19 cellular contexts compared by ENCODE assay signal in genomic region chr15:78037779-78038305, GRCh38. TPM values are rescaled to one million over a fixed set of nuclear protein-coding genes. Genes with fewer than 3 reads are reported as not detected.
A peak's percentile ranks its signal among the peaks of the same experiment; 100 is the strongest.
DNase-seq lines count a peak whose midpoint lies in the region; ATAC-seq, FAIRE-seq and TF ChIP-seq lines count a peak whose summit lies in the region.
"Had no signal": no experiment of that assay in that cellular context is flagged by ENCODE, and none has a peak within 500 bp of the region (broad histone marks: within the 10 kb centered on the region; RNA-seq: fewer than 3 reads in every experiment).

No MANE protein-coding gene starts in this region.

- H3K79me2 ChIP-seq in HepG2 (ENCODE audit: insufficient read depth, low read length) = no peaks in the 10 kb centered on the region

- intact Hi-C loops in HepG2 (cut with micrococcal nuclease; ENCODE audit: unreplicated experiment) = no loop called here
- intact Hi-C loops in natural killer cell (cut with micrococcal nuclease) = no loop called here

- no peak for TF ChIP-seq POLR2A in HepG2 (IDR thresholded peaks at IDR 0.05; ENCODE audit: insufficient read depth in 1 of 2, low read depth in 2 of 2, low read length in 2 of 2)

- FAIRE-seq in HepG2 (lab: Jason Lieb, UNC) = no peak
- FAIRE-seq: pancreas had no signal

- POLR2A ChIA-PET in HepG2 (lab: Yijun Ruan, JAX) = no interaction called here

- peak overlapping the region; percentile 24 to 29 for H3K27ac ChIP-seq in liver (ENCODE audit: low read depth in 1 of 2, low read length in 2 of 2)
- no peak overlapping the region for H3K27ac ChIP-seq in HepG2 (ENCODE audit: extremely low read length, insufficient read depth, low read length)
- H3K27ac ChIP-seq: pancreas, tibial artery had no signal

- H3K4me3 ChIP-seq in liver (ENCODE audit: low read depth in 1 of 3, low read length in 3 of 3) (no peak overlapping the region), HepG2 (replicated peaks in 1 of 3; ENCODE audit: insufficient read depth in 1 of 3, low read depth in 2 of 3, low read length in 3 of 3) (no peak overlapping the region)
- H3K4me3 ChIP-seq: pancreas, tibial artery had no signal

- H3K36me3 ChIP-seq in liver (ENCODE audit: control insufficient read depth in 4 of 4, insufficient read depth in 3 of 4, low read depth in 1 of 4, low read length in 3 of 4) = peaks cover 0 to 17% (median 4%) of the 10 kb centered on the region in 4 donors
- H3K36me3 ChIP-seq in HepG2 (replicated peaks in 1 of 2; ENCODE audit: control insufficient read depth in 1 of 2, insufficient read depth in 2 of 2, low read length in 2 of 2) = peaks cover 0 to 7% of the 10 kb centered on the region in 2 experiments; a peak in 1 of 5 replicates

- H3K4me1 ChIP-seq in liver (ENCODE audit: control insufficient read depth in 4 of 4, insufficient read depth in 4 of 4, low read length in 3 of 4) (peaks cover 10 to 49% (median 36%) of the 10 kb centered on the region in 4 donors), HepG2 (ENCODE audit: insufficient read depth, low read length) (peaks cover 45% of the 10 kb centered on the region)

- WGBS in liver = 64% methylated on average over 4 of the region's 4 CpGs
- 77% methylated on average over 3 of the region's 4 CpGs for WGBS in HepG2 (ENCODE audit: low lambda C conversion rate)

- peak overlapping the region; percentile 78 for H3K27ac Mint-ChIP-seq in activated T-helper 17 cell treated with anti-CD3 and anti-CD28 coated beads, Interleukin-2, amount 50 U/mL, for 72 hours
- peak overlapping the region; percentile 75 to 96 for H3K27ac Mint-ChIP-seq in natural killer cell

- TF ChIP-seq EP300 in HepG2 (IDR thresholded peaks at IDR 0.05; ENCODE audit: low read depth in 2 of 2, low read length in 2 of 2) (no peak), HepG2 (CRISPR knock-in tag; IDR thresholded peaks at IDR 0.05; ENCODE audit: borderline replicate concordance) (no peak)

- no peak overlapping the region for H2AFZ ChIP-seq in HepG2 (ENCODE audit: low read length)

- H4K20me1 ChIP-seq in HepG2 (ENCODE audit: insufficient read depth, low read length) = no peaks in the 10 kb centered on the region

- TF ChIP-seq CTCF in liver (IDR thresholded peaks at IDR 0.05; ENCODE audit: low read depth, low read length, missing input control) (no peak), HepG2 (CRISPR knock-in tag; IDR thresholded peaks at IDR 0.05) (no peak), natural killer cell (IDR thresholded peaks at IDR 0.05) (no peak)

- no peak overlapping the region for H3K4me2 ChIP-seq in HepG2 (ENCODE audit: low read depth, low read length)

- peaks cover 52% of the 10 kb centered on the region for H3K36me3 Mint-ChIP-seq in activated T-helper 17 cell treated with anti-CD3 and anti-CD28 coated beads, Interleukin-2, amount 50 U/mL, for 72 hours (ENCODE audit: low read depth)
- no peaks in the 10 kb centered on the region for H3K36me3 Mint-ChIP-seq in natural killer cell

- H3K4me3 Mint-ChIP-seq in activated T-helper 17 cell treated with anti-CD3 and anti-CD28 coated beads, Interleukin-2, amount 50 U/mL, for 72 hours = peak overlapping the region; percentile 76
- no peak overlapping the region for H3K4me3 Mint-ChIP-seq in natural killer cell
- H3K4me3 Mint-ChIP-seq: IgD-negative memory B cell had no signal

- DNase-seq in HepG2 (ENCODE audit: low spot score) = no peak
- no peak for DNase-seq in natural killer cell
- DNase-seq in GM19238 (ENCODE audit: insufficient read length, low spot score) = no peak
- no peak for DNase-seq in GDM1 (lab: John Stamatoyannopoulos, UW)
- no peak for DNase-seq in activated CD4-positive, CD25-positive, alpha-beta regulatory T cell treated with anti-CD3 and anti-CD28 coated beads, Interleukin-2, amount 50 U/mL, for 72 hours
- DNase-seq: activated CD4-positive, alpha-beta T cell treated with anti-CD3 and anti-CD28 coated beads, Interleukin-2, amount 50 U/mL, for 48 hours; AML-193; amygdala; mesenchymal stem cell; NCI-H146; NCI-H524 treated with DMSO at 0.1 percent for 48 hours; pancreas; stimulated activated CD4-positive, alpha-beta T cell treated with anti-CD3 and anti-CD28 coated beads, Interleukin-12 subunit alpha, Interleukin-12 subunit beta, amount 100 ng/mL, for 4 hours; tibial artery had no signal

- no peak overlapping the region for H3K9ac ChIP-seq in liver (ENCODE audit: low read depth in 1 of 2, low read length in 2 of 2)
- H3K9ac ChIP-seq in HepG2 (ENCODE audit: insufficient read depth, low read depth, low read length) = no peak overlapping the region

- no peaks in the 10 kb centered on the region for H3K9me3 Mint-ChIP-seq in activated T-helper 17 cell treated with anti-CD3 and anti-CD28 coated beads, Interleukin-2, amount 50 U/mL, for 72 hours
- no peaks in the 10 kb centered on the region for H3K9me3 Mint-ChIP-seq in natural killer cell
- H3K9me3 Mint-ChIP-seq: IgD-negative memory B cell had no signal

- H3K27me3 ChIP-seq in liver (ENCODE audit: control insufficient read depth in 4 of 4, insufficient read depth in 4 of 4, low read length in 3 of 4) = no peaks in the 10 kb centered on the region
- no peaks in the 10 kb centered on the region for H3K27me3 ChIP-seq in HepG2 (ENCODE audit: control insufficient read depth in 1 of 2, insufficient read depth in 2 of 2, low read length in 2 of 2)
- H3K27me3 ChIP-seq: pancreas, tibial artery had no signal

- peaks cover 80% of the 10 kb centered on the region for H3K4me1 Mint-ChIP-seq in activated T-helper 17 cell treated with anti-CD3 and anti-CD28 coated beads, Interleukin-2, amount 50 U/mL, for 72 hours
- H3K4me1 Mint-ChIP-seq in natural killer cell = peaks cover 68 to 80% of the 10 kb centered on the region in 2 donors

- CTCF ChIA-PET in HepG2 (lab: Yijun Ruan, JAX; ENCODE audit: low intra/inter-chr PET ratio, low total read pairs) = no interaction called here

- in situ Hi-C loops in HepG2 (cut with HindIII; ENCODE audit: extremely low pct_ligation_motif_present, low pct_unique_long_range_greater_than_20kb) = no loop called here

- ATAC-seq in HepG2 (no peak), natural killer cell (no peak), GM21447 (IDR thresholded peaks at IDR 0.05; ENCODE audit: unreplicated experiment) (no peak)
- no peak for ATAC-seq in activated T-helper 17 cell treated with anti-CD3 and anti-CD28 coated beads, Interleukin-2, amount 50 U/mL, for 72 hours (replicated peaks)
- ATAC-seq: pancreas had no signal

- no TSS peak for BruUV-seq in HepG2 (replicated peaks; lab: Mats Ljungman, UMichigan)

- TF ChIP-seq RAD21 in liver (IDR thresholded peaks at IDR 0.05) = no peak
- no peak for TF ChIP-seq RAD21 in HepG2 (CRISPR knock-in tag; IDR thresholded peaks at IDR 0.05)

- no peaks in the 10 kb centered on the region for H3K9me3 ChIP-seq in liver (ENCODE audit: control insufficient read depth in 4 of 4, low read length in 3 of 4)
- no peaks in the 10 kb centered on the region for H3K9me3 ChIP-seq in HepG2 (ENCODE audit: low read length)
- H3K9me3 ChIP-seq: pancreas, tibial artery had no signal

- H3K27me3 Mint-ChIP-seq in activated T-helper 17 cell treated with anti-CD3 and anti-CD28 coated beads, Interleukin-2, amount 50 U/mL, for 72 hours = no peaks in the 10 kb centered on the region
- H3K27me3 Mint-ChIP-seq in natural killer cell (ENCODE audit: low read depth in 2 of 2) = no peaks in the 10 kb centered on the region

RNA-seq across cellular contexts. Expression of gene TBC1D2B, which starts 39.7 kb away (rescaled TPM):
- total RNA-seq in liver (100 to 1,000 TPM in 1 of 2 donors, 1 to 10 TPM in 1; 8.4 to 119 TPM), HepG2 (2016; rRNA removed; fragmentation: Illumina TruSeq; extraction: Trizol) (7.9 and 10.1 TPM in 2 replicates), natural killer cell (10 to 100 TPM; 54.0 to 83.5 (median 56.7) TPM)
- polyA plus RNA-seq in liver (10 to 100 TPM; 18.7 to 25.2 TPM), HepG2 (2011; rRNA removed) (14.4 and 18.8 TPM in 2 replicates)
- total RNA-seq in HepG2 (2016; cell fraction: cytosol; rRNA removed; fragmentation: Illumina TruSeq; extraction: Trizol; ENCODE audit: low read depth) = 4.1 and 5.1 TPM in 2 replicates
- total RNA-seq in HepG2 (2016; cell fraction: insoluble cytoplasmic fraction; rRNA removed; fragmentation: Illumina TruSeq; extraction: Trizol) = 7.4 and 10.4 TPM in 2 replicates
- 4.5 and 5.3 TPM in 2 replicates for total RNA-seq in HepG2 (2016; cell fraction: membrane; rRNA removed; fragmentation: Illumina TruSeq; extraction: Trizol)
- total RNA-seq in HepG2 (2016; cell fraction: nucleus; rRNA removed; fragmentation: Illumina TruSeq; extraction: Trizol) = 12.1 and 12.6 TPM in 2 replicates
- polyA plus RNA-seq in HepG2 (2011; cell fraction: cytosol; rRNA removed) = 8.9 and 11.2 TPM in 2 replicates
- polyA plus RNA-seq in HepG2 (2011; cell fraction: nucleus; rRNA removed) = 36.0 and 41.0 TPM in 2 replicates
- polyA plus RNA-seq in HepG2 (2012) = 7.6 and 13.3 TPM in 2 replicates
- polyA plus RNA-seq in HepG2 (2016; cell fraction: cytosol; fragmentation: Illumina TruSeq; extraction: Trizol; ENCODE audit: low read depth) = 0.70 and 0.78 TPM in 2 replicates
- 5.9 and 9.0 TPM in 2 replicates for polyA plus RNA-seq in HepG2 (2016; cell fraction: insoluble cytoplasmic fraction; fragmentation: Illumina TruSeq; extraction: Trizol; ENCODE audit: low read depth)
- 1.7 and 1.9 TPM in 2 replicates for polyA plus RNA-seq in HepG2 (2016; cell fraction: membrane; fragmentation: Illumina TruSeq; extraction: Trizol; ENCODE audit: low read depth)
- 16.5 and 18.2 TPM in 2 replicates for polyA plus RNA-seq in HepG2 (2016; cell fraction: nucleus; fragmentation: Illumina TruSeq; extraction: Trizol; ENCODE audit: insufficient read depth, low read depth)
- polyA minus RNA-seq in HepG2 (2011; rRNA and poly(A)+ RNA removed; ENCODE audit: low replicate concordance) = 27.1 and 31.4 TPM in 2 replicates
- 8.7 and 10.4 TPM in 2 replicates for polyA minus RNA-seq in HepG2 (2011; cell fraction: cytosol; rRNA and poly(A)+ RNA removed)
- polyA minus RNA-seq in HepG2 (2011; cell fraction: nucleus; rRNA and poly(A)+ RNA removed) = 28.2 and 32.3 TPM in 2 replicates
- total RNA-seq in activated T-helper 17 cell treated with anti-CD3 and anti-CD28 coated beads, Interleukin-2, amount 50 U/mL, for 72 hours = 100 to 1,000 TPM in 1 of 2 donors, 10 to 100 TPM in 1; 86.1 to 109 TPM

RNA-seq across cellular contexts. Expression of gene SH2D7, which starts 54.5 kb away (rescaled TPM):
- total RNA-seq in liver (not detected), HepG2 (2016; rRNA removed; fragmentation: Illumina TruSeq; extraction: Trizol) (not detected in 2 replicates), natural killer cell (not detected)
- polyA plus RNA-seq in liver (not detected), HepG2 (2011; rRNA removed) (not detected in 2 replicates)
- total RNA-seq in HepG2 (2016; cell fraction: cytosol; rRNA removed; fragmentation: Illumina TruSeq; extraction: Trizol; ENCODE audit: low read depth) = not detected in 2 replicates
- not detected in 2 replicates for total RNA-seq in HepG2 (2016; cell fraction: insoluble cytoplasmic fraction; rRNA removed; fragmentation: Illumina TruSeq; extraction: Trizol)
- total RNA-seq in HepG2 (2016; cell fraction: membrane; rRNA removed; fragmentation: Illumina TruSeq; extraction: Trizol) = not detected in 2 replicates
- total RNA-seq in HepG2 (2016; cell fraction: nucleus; rRNA removed; fragmentation: Illumina TruSeq; extraction: Trizol) = not detected in 2 replicates
- not detected in 2 replicates for polyA plus RNA-seq in HepG2 (2011; cell fraction: cytosol; rRNA removed)
- not detected in 2 replicates for polyA plus RNA-seq in HepG2 (2011; cell fraction: nucleus; rRNA removed)
- 0.05 TPM in 1 of 2 replicates, not detected in the other for polyA plus RNA-seq in HepG2 (2012)
- polyA plus RNA-seq in HepG2 (2016; cell fraction: cytosol; fragmentation: Illumina TruSeq; extraction: Trizol; ENCODE audit: low read depth) = not detected in 2 replicates
- polyA plus RNA-seq in HepG2 (2016; cell fraction: insoluble cytoplasmic fraction; fragmentation: Illumina TruSeq; extraction: Trizol; ENCODE audit: low read depth) = not detected in 2 replicates
- not detected in 2 replicates for polyA plus RNA-seq in HepG2 (2016; cell fraction: membrane; fragmentation: Illumina TruSeq; extraction: Trizol; ENCODE audit: low read depth)
- not detected in 2 replicates for polyA plus RNA-seq in HepG2 (2016; cell fraction: nucleus; fragmentation: Illumina TruSeq; extraction: Trizol; ENCODE audit: insufficient read depth, low read depth)
- not detected in 2 replicates for polyA minus RNA-seq in HepG2 (2011; rRNA and poly(A)+ RNA removed; ENCODE audit: low replicate concordance)
- not detected in 2 replicates for polyA minus RNA-seq in HepG2 (2011; cell fraction: cytosol; rRNA and poly(A)+ RNA removed)
- polyA minus RNA-seq in HepG2 (2011; cell fraction: nucleus; rRNA and poly(A)+ RNA removed) = not detected in 2 replicates
- total RNA-seq in activated T-helper 17 cell treated with anti-CD3 and anti-CD28 coated beads, Interleukin-2, amount 50 U/mL, for 72 hours = not detected
- total RNA-seq: RPMI7951 had no signal
- polyA plus RNA-seq: IgD-negative memory B cell had no signal
